In the genomic region with DNA sequence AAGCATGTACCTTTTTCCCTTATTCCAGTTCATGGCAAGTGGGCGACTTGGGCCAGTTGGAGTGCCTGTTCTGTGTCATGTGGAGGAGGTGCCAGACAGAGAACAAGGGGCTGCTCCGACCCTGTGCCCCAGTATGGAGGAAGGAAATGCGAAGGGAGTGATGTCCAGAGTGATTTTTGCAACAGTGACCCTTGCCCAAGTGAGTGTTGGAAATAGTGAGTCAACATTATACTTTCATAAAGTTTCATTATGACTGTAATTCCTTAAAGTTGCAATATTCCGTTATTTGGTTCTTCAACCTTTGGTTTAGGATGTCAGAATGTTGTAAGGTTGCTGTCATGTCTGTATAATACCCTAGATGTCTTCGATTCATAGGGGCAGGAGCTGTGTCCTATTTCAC, we compare ENCODE assay signal across 22 cellular contexts.
"Had no signal": no experiment of that assay in that cellular context is flagged by ENCODE, and none has a peak within 500 bp of the region (broad histone marks: within the 10 kb centered on the region; RNA-seq: fewer than 3 reads in every experiment).

No MANE protein-coding gene starts in this region.

- H3K4me1 ChIP-seq: adrenal gland, prostate gland had no signal

- H3K27ac ChIP-seq: adrenal gland, neutrophil, ovary, prostate gland, thoracic aorta had no signal

- DNase-seq: activated T-cell treated with anti-CD3 and anti-CD28 coated beads, Interleukin-2, amount 50 U/mL, for 24 hours; adrenal gland; cerebellar nuclear complex; dermis blood vessel endothelial cell; effector CD8-positive, alpha-beta T cell; erythroblast; glutamatergic neuron; hippocampal formation; midbrain; ovary; stimulated activated CD4-positive, alpha-beta T cell treated with anti-CD3 and anti-CD28 coated beads, Interleukin-4, amount 100 ng/mL, for 1 hour; stimulated activated naive CD4-positive, alpha-beta T cell treated with Interleukin-2 at 50 U/mL for 16 hours; T-helper 9 cell had no signal

- ATAC-seq: activated naive CD4-positive, alpha-beta T cell treated with anti-CD3 and anti-CD28 coated beads, Interleukin-2, amount 50 U/mL, for 72 hours; activated T-helper 17 cell treated with anti-CD3 and anti-CD28 coated beads, Interleukin-2, amount 50 U/mL, for 72 hours; natural killer cell treated with Interleukin-12 subunit alpha and Interleukin-12 subunit beta and Interleukin-15 and Interleukin-18, amount 100 ng/mL, for 72 hours; WTC11 had no signal

- H3K9me3 ChIP-seq: neutrophil, ovary, prostate gland, thoracic aorta had no signal

- H3K27me3 ChIP-seq: adrenal gland, neutrophil, ovary had no signal

- H3K4me3 ChIP-seq: adrenal gland, ovary, prostate gland, thoracic aorta had no signal

- FAIRE-seq: bronchial epithelial cell, frontal cortex had no signal

- H3K36me3 ChIP-seq: adrenal gland, neutrophil, ovary, prostate gland had no signal
